In the genomic region with DNA sequence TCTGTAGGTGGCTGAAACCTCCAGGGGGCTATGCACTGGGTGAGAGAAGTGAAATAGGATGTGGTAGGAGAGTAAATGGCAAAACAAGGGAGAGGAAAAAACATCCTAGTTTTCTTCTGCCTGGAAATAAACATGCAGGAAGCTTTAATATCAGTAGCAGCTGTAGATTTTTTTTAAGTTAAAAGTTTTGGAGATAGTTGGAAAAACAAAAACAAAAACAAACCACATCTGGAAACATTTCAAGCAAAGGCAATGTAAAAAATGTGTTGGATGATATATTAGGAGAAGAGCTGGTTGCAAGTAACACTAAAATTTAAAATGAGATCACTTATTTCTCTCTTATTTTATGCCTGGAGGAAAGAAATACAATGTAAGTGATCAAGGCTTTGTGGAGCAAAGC, we compare ENCODE assay signal across 23 cellular contexts.
DNase-seq lines count a peak whose midpoint lies in the region; ATAC-seq and TF ChIP-seq lines count a peak whose summit lies in the region.
"Had no signal": no experiment of that assay in that cellular context is flagged by ENCODE, and none has a peak within 500 bp of the region (broad histone marks: within the 10 kb centered on the region; RNA-seq: fewer than 3 reads in every experiment).

No MANE protein-coding gene starts in this region.

- no peaks in the 10 kb centered on the region for H3K79me2 ChIP-seq in GM23248 (ENCODE audit: insufficient read depth)
- H3K79me2 ChIP-seq in PC-9 (ENCODE audit: low read depth) = no peaks in the 10 kb centered on the region

- TF ChIP-seq CTCF in upper lobe of left lung (IDR thresholded peaks at IDR 0.05) = no peak
- TF ChIP-seq CTCF in PC-9 (conservative IDR thresholded peaks at IDR 0.05) = no peak

- no peak overlapping the region for H3K27ac Mint-ChIP-seq in activated naive CD4-positive, alpha-beta T cell treated with anti-CD3 and anti-CD28 coated beads, Interleukin-2, amount 50 U/mL, for 72 hours
- H3K27ac Mint-ChIP-seq: activated CD4-positive, alpha-beta T cell treated with anti-CD3 and anti-CD28 coated beads for 36 hours; activated T-helper 2 cell treated with anti-CD3 and anti-CD28 coated beads, Interferon-gamma antibody, Interleukin-2, Interleukin-4, amounts not matched to agents 10 μg/mL and 5 μg/mL and 100 μg/mL, durations not matched to agents 14 hours and 24 hours and 36 hours; effector memory CD8-positive, alpha-beta T cell had no signal

- H3K27ac ChIP-seq in GM23248 (peak overlapping the region; percentile 78), iPS-20b (ENCODE audit: low read length) (peak overlapping the region; percentile 60), upper lobe of left lung (peak overlapping the region in 2 of 4 donors; percentile 26 to 66), PC-9 (no peak overlapping the region)
- H3K27ac ChIP-seq: BLaER1, SJSA1 had no signal

- H3K9me2 ChIP-seq in GM23248 (ENCODE audit: insufficient read depth) (no peaks in the 10 kb centered on the region), PC-9 (ENCODE audit: insufficient read depth) (no peaks in the 10 kb centered on the region)

- peak overlapping the region; percentile 60 for H3K4me2 ChIP-seq in GM23248 (ENCODE audit: unreplicated experiment)
- H3K4me2 ChIP-seq in skeletal muscle satellite cell (ENCODE audit: low read length) = no peak overlapping the region
- H3K4me2 ChIP-seq in PC-9 = no peak overlapping the region
- H3K4me2 ChIP-seq: BLaER1 had no signal

- no TSS peak for BruUV-seq in PC-9 (replicated peaks; lab: Mats Ljungman, UMichigan)

- intact Hi-C loops in PC-9 (cut with micrococcal nuclease; ENCODE audit: unreplicated experiment) = no loop called here

- H3K9ac ChIP-seq in GM23248 = peak overlapping the region; percentile 10; the same call in 1 of the 2 replicates
- peak overlapping the region; percentile 21 for H3K9ac ChIP-seq in adipocyte (ENCODE audit: low read length)
- peak overlapping the region; percentile 1; the same call in 1 of the 2 replicates for H3K9ac ChIP-seq in iPS-20b (ENCODE audit: low read depth, low read length)
- H3K9ac ChIP-seq in skeletal muscle satellite cell (ENCODE audit: low read depth, low read length) = peak overlapping the region; percentile 44
- H3K9ac ChIP-seq: BLaER1 had no signal

- in situ Hi-C loops in GM23248 (cut with MboI) = no loop called here

- H2AFZ ChIP-seq in GM23248 (no peak overlapping the region), PC-9 (no peak overlapping the region)

- H4K20me1 ChIP-seq in GM23248 (ENCODE audit: insufficient read depth) (no peaks in the 10 kb centered on the region), PC-9 (ENCODE audit: insufficient read depth) (no peaks in the 10 kb centered on the region)
- H4K20me1 ChIP-seq: BLaER1 had no signal

- CTCF ChIA-PET in PC-9 (lab: Charles Lee) = no interaction called here

- H3F3A ChIP-seq in GM23248 (ENCODE audit: insufficient read depth) (peaks cover 47% of the 10 kb centered on the region), PC-9 (ENCODE audit: insufficient read depth, low read depth) (0 out of 2 replicates have a peak, but pooled peaks cover 5% of the 10 kb centered on the region)

- no peaks in the 10 kb centered on the region for H3K36me3 ChIP-seq in GM23248 (ENCODE audit: low read depth)
- no peaks in the 10 kb centered on the region for H3K36me3 ChIP-seq in adipocyte (ENCODE audit: control insufficient read depth, insufficient read depth, low read length, severe bottlenecking)
- no peaks in the 10 kb centered on the region for H3K36me3 ChIP-seq in iPS-20b (ENCODE audit: insufficient read depth, low read depth, low read length)
- no peaks in the 10 kb centered on the region for H3K36me3 ChIP-seq in skeletal muscle satellite cell (ENCODE audit: insufficient read depth, low read length)
- no peaks in the 10 kb centered on the region for H3K36me3 ChIP-seq in upper lobe of left lung
- H3K36me3 ChIP-seq in PC-9 (ENCODE audit: low read depth) = no peaks in the 10 kb centered on the region
- H3K36me3 ChIP-seq: BLaER1, left lung, pancreas, SJSA1 had no signal

- no peak for TF ChIP-seq POLR2A in upper lobe of left lung (IDR thresholded peaks at IDR 0.05)

- ATAC-seq in upper lobe of left lung (ENCODE audit: low FRiP score in 2 of 2) = no peak
- no peak for ATAC-seq in activated naive CD4-positive, alpha-beta T cell treated with anti-CD3 and anti-CD28 coated beads, Interleukin-2, amount 50 U/mL, for 72 hours
- ATAC-seq: activated CD4-positive, alpha-beta T cell treated with anti-CD3 and anti-CD28 coated beads for 36 hours; effector memory CD8-positive, alpha-beta T cell; left lung; pancreas had no signal

- DNase-seq in GM23248 (peak; percentile 21), adipocyte (ENCODE audit: low read depth) (peak; percentile 34), upper lobe of left lung (no peak), PC-9 (no peak)
- no peak for DNase-seq in stimulated activated CD8-positive, alpha-beta memory T cell treated with anti-CD3 and anti-CD28 coated beads, Interleukin-4, amount 100 ng/mL, for 48 hours
- no peak for DNase-seq in activated naive CD4-positive, alpha-beta T cell treated with anti-CD3 and anti-CD28 coated beads, Interleukin-2, amount 50 U/mL, for 72 hours (ENCODE audit: low spot score in 2 of 2)
- DNase-seq: activated CD4-positive, alpha-beta T cell treated with anti-CD3 and anti-CD28 coated beads for 36 hours; effector memory CD8-positive, alpha-beta T cell; foreskin melanocyte; left lung; NCI-H1417 treated with DMSO at 0.1 percent for 48 hours; NCI-H69; pancreas; small intestine; stimulated activated CD4-positive, alpha-beta T cell treated with anti-CD3 and anti-CD28 coated beads, Interleukin-4, amount 100 ng/mL, for 24 hours; substantia nigra; T1000 had no signal

- no peak for TF ChIP-seq EP300 in upper lobe of left lung (IDR thresholded peaks at IDR 0.05)

- no peak overlapping the region for H3K4me3 ChIP-seq in GM23248
- peak overlapping the region; percentile 4 for H3K4me3 ChIP-seq in adipocyte (ENCODE audit: low read length)
- H3K4me3 ChIP-seq in iPS-20b (ENCODE audit: low read length) = no peak overlapping the region
- H3K4me3 ChIP-seq in skeletal muscle satellite cell (ENCODE audit: low read length) = no peak overlapping the region
- H3K4me3 ChIP-seq in upper lobe of left lung = no peak overlapping the region
- H3K4me3 ChIP-seq in PC-9 = no peak overlapping the region
- H3K4me3 ChIP-seq: BLaER1, left lung, pancreas, SJSA1 had no signal

- POLR2A ChIA-PET in PC-9 (lab: Charles Lee; ENCODE audit: unreplicated experiment) = no interaction called here

- H3K4me1 ChIP-seq in GM23248 (ENCODE audit: insufficient read depth) (peaks cover 55% of the 10 kb centered on the region), adipocyte (ENCODE audit: control insufficient read depth, insufficient read depth, low read length) (peaks cover 63% of the 10 kb centered on the region), iPS-20b (ENCODE audit: insufficient read depth, low read length) (peaks cover 42% of the 10 kb centered on the region), skeletal muscle satellite cell (ENCODE audit: control insufficient read depth, insufficient read depth, low read length) (peaks cover 52% of the 10 kb centered on the region), upper lobe of left lung (peaks cover 0 to 5% (median 0%) of the 10 kb centered on the region in 4 donors), PC-9 (replicated peaks; ENCODE audit: insufficient read depth) (peaks cover 4% of the 10 kb centered on the region; the same call in 1 of the 2 replicates)
- H3K4me1 ChIP-seq: BLaER1, left lung, pancreas had no signal

- no peaks in the 10 kb centered on the region for H3K36me3 Mint-ChIP-seq in activated naive CD4-positive, alpha-beta T cell treated with anti-CD3 and anti-CD28 coated beads, Interleukin-2, amount 50 U/mL, for 72 hours

- H3K9me3 Mint-ChIP-seq in activated naive CD4-positive, alpha-beta T cell treated with anti-CD3 and anti-CD28 coated beads, Interleukin-2, amount 50 U/mL, for 72 hours = peaks cover 0 to 1% of the 10 kb centered on the region in 2 donors
- H3K9me3 Mint-ChIP-seq: activated T-helper 2 cell treated with anti-CD3 and anti-CD28 coated beads, Interferon-gamma antibody, Interleukin-2, Interleukin-4, amounts not matched to agents 10 μg/mL and 5 μg/mL and 100 μg/mL, durations not matched to agents 14 hours and 24 hours and 36 hours; central memory CD8-positive, alpha-beta T cell; effector memory CD8-positive, alpha-beta T cell had no signal

- H3K9me3 ChIP-seq in GM23248 (ENCODE audit: low read depth) (no peaks in the 10 kb centered on the region), adipocyte (ENCODE audit: control insufficient read depth, low read length) (no peaks in the 10 kb centered on the region), iPS-20b (ENCODE audit: insufficient read depth, low read depth, low read length) (no peaks in the 10 kb centered on the region), skeletal muscle satellite cell (replicated peaks; ENCODE audit: low read length) (no peaks in the 10 kb centered on the region), upper lobe of left lung (no peaks in the 10 kb centered on the region), PC-9 (ENCODE audit: insufficient read depth, low read depth) (no peaks in the 10 kb centered on the region)
- H3K9me3 ChIP-seq: BLaER1, left lung, pancreas, SJSA1 had no signal

- H3K27me3 ChIP-seq in GM23248 (replicated peaks; ENCODE audit: insufficient read depth) = no peaks in the 10 kb centered on the region
- no peaks in the 10 kb centered on the region for H3K27me3 ChIP-seq in adipocyte (replicated peaks; ENCODE audit: control insufficient read depth, insufficient read depth, low read length)
- no peaks in the 10 kb centered on the region for H3K27me3 ChIP-seq in iPS-20b (ENCODE audit: insufficient read depth, low read length)
- no peaks in the 10 kb centered on the region for H3K27me3 ChIP-seq in skeletal muscle satellite cell (ENCODE audit: control insufficient read depth, insufficient read depth, low read length)
- H3K27me3 ChIP-seq in upper lobe of left lung = no peaks in the 10 kb centered on the region
- no peaks in the 10 kb centered on the region for H3K27me3 ChIP-seq in PC-9 (ENCODE audit: insufficient read depth, low read depth)
- H3K27me3 ChIP-seq: BLaER1, left lung, pancreas, SJSA1 had no signal

Comparison
In these comparisons a context has a peak if more than half of its experiments do, and no peak if none do; other contexts are left out.
1. DNase-seq: peak in GM23248 (single experiment) and adipocyte (single experiment); none in upper lobe of left lung (0 of 2), stimulated activated CD8-positive, alpha-beta memory T cell treated with anti-CD3 and anti-CD28 coated beads, Interleukin-4, amount 100 ng/mL, for 48 hours (single experiment), activated naive CD4-positive, alpha-beta T cell treated with anti-CD3 and anti-CD28 coated beads, Interleukin-2, amount 50 U/mL, for 72 hours (0 of 2) and PC-9 (0 of 2).
2. Peak in every context shown above with its lines, with median percentiles within 50 percentile points of each other: H3K9ac ChIP-seq.